Comparison of ENCODE assay signal across 1 cellular context in the genomic region with DNA sequence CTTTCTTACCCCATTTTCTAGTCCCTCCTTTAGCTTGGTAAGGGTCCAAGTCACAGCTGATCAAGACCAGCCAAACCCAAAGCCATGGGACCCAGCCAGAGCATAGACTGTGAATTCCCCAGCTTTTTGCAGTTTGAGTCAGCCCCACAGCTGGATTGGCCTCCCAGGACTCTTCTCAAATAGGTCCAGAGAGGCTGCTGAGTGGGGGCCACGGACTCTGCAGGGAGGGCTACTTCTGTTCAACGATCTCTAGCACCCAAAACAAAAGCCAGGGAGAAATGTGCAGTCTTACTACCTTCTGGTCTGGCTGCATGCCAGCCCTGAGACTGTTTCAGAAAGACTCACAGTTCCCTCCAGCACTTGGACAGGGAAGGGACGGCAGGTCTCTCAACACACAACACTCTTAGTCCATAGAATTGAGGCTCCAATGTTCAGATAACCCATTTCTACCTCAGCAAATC.
TF ChIP-seq lines count a peak whose summit lies in the region.

No MANE protein-coding gene starts in this region.

TF ChIP-seq in HepG2, 621 proteins besides CTCF, POLR2A, EP300 and RAD21:
- TF ChIP-seq, protein P1, sequence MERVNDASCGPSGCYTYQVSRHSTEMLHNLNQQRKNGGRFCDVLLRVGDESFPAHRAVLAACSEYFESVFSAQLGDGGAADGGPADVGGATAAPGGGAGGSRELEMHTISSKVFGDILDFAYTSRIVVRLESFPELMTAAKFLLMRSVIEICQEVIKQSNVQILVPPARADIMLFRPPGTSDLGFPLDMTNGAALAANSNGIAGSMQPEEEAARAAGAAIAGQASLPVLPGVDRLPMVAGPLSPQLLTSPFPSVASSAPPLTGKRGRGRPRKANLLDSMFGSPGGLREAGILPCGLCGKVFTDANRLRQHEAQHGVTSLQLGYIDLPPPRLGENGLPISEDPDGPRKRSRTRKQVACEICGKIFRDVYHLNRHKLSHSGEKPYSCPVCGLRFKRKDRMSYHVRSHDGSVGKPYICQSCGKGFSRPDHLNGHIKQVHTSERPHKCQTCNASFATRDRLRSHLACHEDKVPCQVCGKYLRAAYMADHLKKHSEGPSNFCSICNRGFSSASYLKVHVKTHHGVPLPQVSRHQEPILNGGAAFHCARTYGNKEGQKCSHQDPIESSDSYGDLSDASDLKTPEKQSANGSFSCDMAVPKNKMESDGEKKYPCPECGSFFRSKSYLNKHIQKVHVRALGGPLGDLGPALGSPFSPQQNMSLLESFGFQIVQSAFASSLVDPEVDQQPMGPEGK (CRISPR knock-in tag; IDR thresholded peaks at IDR 0.05), result no peak
- TF ChIP-seq ZMYM2 (CRISPR knock-in tag; IDR thresholded peaks at IDR 0.05), result no peak
- TF ChIP-seq, protein P2, sequence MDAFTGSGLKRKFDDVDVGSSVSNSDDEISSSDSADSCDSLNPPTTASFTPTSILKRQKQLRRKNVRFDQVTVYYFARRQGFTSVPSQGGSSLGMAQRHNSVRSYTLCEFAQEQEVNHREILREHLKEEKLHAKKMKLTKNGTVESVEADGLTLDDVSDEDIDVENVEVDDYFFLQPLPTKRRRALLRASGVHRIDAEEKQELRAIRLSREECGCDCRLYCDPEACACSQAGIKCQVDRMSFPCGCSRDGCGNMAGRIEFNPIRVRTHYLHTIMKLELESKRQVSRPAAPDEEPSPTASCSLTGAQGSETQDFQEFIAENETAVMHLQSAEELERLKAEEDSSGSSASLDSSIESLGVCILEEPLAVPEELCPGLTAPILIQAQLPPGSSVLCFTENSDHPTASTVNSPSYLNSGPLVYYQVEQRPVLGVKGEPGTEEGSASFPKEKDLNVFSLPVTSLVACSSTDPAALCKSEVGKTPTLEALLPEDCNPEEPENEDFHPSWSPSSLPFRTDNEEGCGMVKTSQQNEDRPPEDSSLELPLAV (CRISPR knock-in tag; conservative IDR thresholded peaks at IDR 0.05; ENCODE audit: low read depth), result no peak
- no peak for TF ChIP-seq ZFP82 (CRISPR knock-in tag; IDR thresholded peaks at IDR 0.05; ENCODE audit: borderline replicate concordance)
- no peak for TF ChIP-seq HMG20A (CRISPR knock-in tag; IDR thresholded peaks at IDR 0.05; ENCODE audit: borderline replicate concordance)
- TF ChIP-seq, protein P3, sequence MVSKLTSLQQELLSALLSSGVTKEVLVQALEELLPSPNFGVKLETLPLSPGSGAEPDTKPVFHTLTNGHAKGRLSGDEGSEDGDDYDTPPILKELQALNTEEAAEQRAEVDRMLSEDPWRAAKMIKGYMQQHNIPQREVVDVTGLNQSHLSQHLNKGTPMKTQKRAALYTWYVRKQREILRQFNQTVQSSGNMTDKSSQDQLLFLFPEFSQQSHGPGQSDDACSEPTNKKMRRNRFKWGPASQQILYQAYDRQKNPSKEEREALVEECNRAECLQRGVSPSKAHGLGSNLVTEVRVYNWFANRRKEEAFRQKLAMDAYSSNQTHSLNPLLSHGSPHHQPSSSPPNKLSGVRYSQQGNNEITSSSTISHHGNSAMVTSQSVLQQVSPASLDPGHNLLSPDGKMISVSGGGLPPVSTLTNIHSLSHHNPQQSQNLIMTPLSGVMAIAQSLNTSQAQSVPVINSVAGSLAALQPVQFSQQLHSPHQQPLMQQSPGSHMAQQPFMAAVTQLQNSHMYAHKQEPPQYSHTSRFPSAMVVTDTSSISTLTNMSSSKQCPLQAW (CRISPR knock-in tag; IDR thresholded peaks at IDR 0.05), result no peak
- no peak for TF ChIP-seq ATAD3A (CRISPR knock-in tag; IDR thresholded peaks at IDR 0.05)
- TF ChIP-seq ZMAT3 (CRISPR knock-in tag; conservative IDR thresholded peaks at IDR 0.05), result no peak
- no peak for TF ChIP-seq ZSCAN31 (CRISPR knock-in tag; IDR thresholded peaks at IDR 0.05; ENCODE audit: low read depth)
- no peak for TF ChIP-seq SMAD3 (CRISPR knock-in tag; IDR thresholded peaks at IDR 0.05)
- TF ChIP-seq ZNF598 (CRISPR knock-in tag; IDR thresholded peaks at IDR 0.05; ENCODE audit: borderline replicate concordance), result no peak
- TF ChIP-seq ISL2 (CRISPR knock-in tag; IDR thresholded peaks at IDR 0.05), result no peak
- TF ChIP-seq, protein P4, sequence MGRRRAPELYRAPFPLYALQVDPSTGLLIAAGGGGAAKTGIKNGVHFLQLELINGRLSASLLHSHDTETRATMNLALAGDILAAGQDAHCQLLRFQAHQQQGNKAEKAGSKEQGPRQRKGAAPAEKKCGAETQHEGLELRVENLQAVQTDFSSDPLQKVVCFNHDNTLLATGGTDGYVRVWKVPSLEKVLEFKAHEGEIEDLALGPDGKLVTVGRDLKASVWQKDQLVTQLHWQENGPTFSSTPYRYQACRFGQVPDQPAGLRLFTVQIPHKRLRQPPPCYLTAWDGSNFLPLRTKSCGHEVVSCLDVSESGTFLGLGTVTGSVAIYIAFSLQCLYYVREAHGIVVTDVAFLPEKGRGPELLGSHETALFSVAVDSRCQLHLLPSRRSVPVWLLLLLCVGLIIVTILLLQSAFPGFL (CRISPR knock-in tag; IDR thresholded peaks at IDR 0.05), result no peak
- no peak for TF ChIP-seq DNMT3B (CRISPR knock-in tag; conservative IDR thresholded peaks at IDR 0.05)
